ENCODE assay signal across 8 cellular contexts in the genomic region with DNA sequence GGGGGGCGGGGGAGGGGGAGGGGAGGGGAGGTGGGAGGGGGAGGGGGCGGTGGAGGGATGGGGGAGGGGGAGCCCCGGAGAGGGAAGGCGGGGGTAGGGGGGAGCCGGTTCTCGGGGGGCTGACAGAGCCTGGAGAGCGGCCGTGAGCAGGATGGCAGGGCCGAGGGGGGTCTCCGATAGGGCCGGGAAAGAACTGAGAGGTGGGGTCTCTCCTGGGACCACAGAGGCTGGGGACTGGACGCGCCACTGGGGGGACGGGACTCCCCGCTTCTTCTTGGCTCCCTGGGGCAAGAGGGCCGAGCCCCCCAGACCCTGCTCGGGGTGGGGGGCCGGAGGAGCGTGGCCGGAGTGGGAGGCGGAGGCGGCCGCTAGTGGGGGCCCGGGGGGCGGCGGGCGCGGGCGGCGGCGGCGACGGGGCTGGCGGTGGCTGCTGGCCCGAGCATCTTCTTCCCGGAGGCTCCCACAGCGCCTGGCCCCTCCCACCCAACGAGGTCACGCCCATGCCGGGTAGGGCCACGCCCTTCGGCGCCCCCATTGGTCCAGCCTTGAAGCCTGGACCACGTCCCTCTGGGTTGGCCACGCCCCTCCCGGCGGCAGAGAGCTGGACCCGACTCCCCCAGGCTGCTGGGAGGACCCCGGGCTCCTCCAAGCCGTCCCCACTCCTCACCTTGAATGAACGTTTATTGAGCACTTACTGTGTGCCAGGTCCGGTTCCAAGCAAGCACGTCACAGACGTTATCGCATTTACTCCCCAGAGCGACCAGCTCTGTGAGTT. TPM values are rescaled to one million over a fixed set of nuclear protein-coding genes. Genes with fewer than 3 reads are reported as not detected.
A peak's percentile ranks its signal among the peaks of the same experiment; 100 is the strongest.
DNase-seq lines count a peak whose midpoint lies in the region; ATAC-seq and TF ChIP-seq lines count a peak whose summit lies in the region.

A gene with protein sequence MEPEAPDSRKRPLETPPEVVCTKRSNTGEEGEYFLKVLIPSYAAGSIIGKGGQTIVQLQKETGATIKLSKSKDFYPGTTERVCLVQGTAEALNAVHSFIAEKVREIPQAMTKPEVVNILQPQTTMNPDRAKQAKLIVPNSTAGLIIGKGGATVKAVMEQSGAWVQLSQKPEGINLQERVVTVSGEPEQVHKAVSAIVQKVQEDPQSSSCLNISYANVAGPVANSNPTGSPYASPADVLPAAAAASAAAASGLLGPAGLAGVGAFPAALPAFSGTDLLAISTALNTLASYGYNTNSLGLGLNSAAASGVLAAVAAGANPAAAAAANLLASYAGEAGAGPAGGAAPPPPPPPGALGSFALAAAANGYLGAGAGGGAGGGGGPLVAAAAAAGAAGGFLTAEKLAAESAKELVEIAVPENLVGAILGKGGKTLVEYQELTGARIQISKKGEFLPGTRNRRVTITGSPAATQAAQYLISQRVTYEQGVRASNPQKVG (minus strand): TSS at position 302 of the 775 bp plus-strand sequence. CDS start 514 bp downstream, outside the sequence.

- WGBS in mesodermal cell (ENCODE audit: insufficient coverage in 2 of 2), 2 experiments = 6 to 10% methylated on average over 25 to 37 of the region's 56 CpGs

- no peak for ATAC-seq in GM21737 (IDR thresholded peaks at IDR 0.05; ENCODE audit: unreplicated experiment)

- H3K9me3 ChIP-seq in WERI-Rb-1 (ENCODE audit: severe bottlenecking) (no peaks in the 10 kb centered on the region), mesodermal cell (ENCODE audit: control insufficient read depth, low read length) (no peaks in the 10 kb centered on the region)

- peak within 1 kb of the TSS; percentile 57 for H3K4me3 ChIP-seq in WERI-Rb-1 (ENCODE audit: low read depth, low read length)
- no peak within 1 kb of the TSS for H3K4me3 ChIP-seq in epithelial cell of esophagus (ENCODE audit: low read length)
- peak within 1 kb of the TSS; percentile 40 for H3K4me3 ChIP-seq in mesodermal cell (ENCODE audit: extremely low read depth, insufficient read depth, low read length, poor library complexity, severe bottlenecking)

- no peaks in the 10 kb centered on the region for H3K4me1 ChIP-seq in mesodermal cell (ENCODE audit: control insufficient read depth, insufficient read depth, low read length, poor library complexity, severe bottlenecking)

- no peaks in the 10 kb centered on the region for H3K27me3 ChIP-seq in WERI-Rb-1 (ENCODE audit: insufficient read depth, low read depth, severe bottlenecking)

- no peak within 1 kb of the TSS for H3K27ac ChIP-seq in WERI-Rb-1
- no peak within 1 kb of the TSS for H3K27ac ChIP-seq in mesodermal cell (ENCODE audit: low read depth, low read length, severe bottlenecking)
- peak within 1 kb of the TSS; percentile 55 for H3K27ac ChIP-seq in substantia nigra (ENCODE audit: low read depth, low read length, poor library complexity, severe bottlenecking)

- TF ChIP-seq CTCF in WERI-Rb-1 (IDR thresholded peaks at IDR 0.05; ENCODE audit: low read depth, low read length) = no peak
- TF ChIP-seq CTCF in epithelial cell of esophagus (IDR thresholded peaks at IDR 0.05; ENCODE audit: insufficient read depth, low read depth, low read length, missing control alignments) = no peak

- H3K36me3 ChIP-seq in WERI-Rb-1 (peaks cover 4% of the 10 kb centered on the region), mesodermal cell (ENCODE audit: control insufficient read depth, insufficient read depth, low read length) (no peaks in the 10 kb centered on the region)

- peak; percentile 30 for DNase-seq in DMS79 (lab: John Stamatoyannopoulos, UW)
- DNase-seq in NCI-H1417 (lab: John Stamatoyannopoulos, UW) = peak; percentile 67 to 85 (median 71)
- DNase-seq in WERI-Rb-1 = peak; percentile 91
- peak; percentile 47 for DNase-seq in epithelial cell of esophagus (ENCODE audit: low read depth)
- DNase-seq in substantia nigra (lab: John Stamatoyannopoulos, UW) = peak in 48 of 49 donors; percentile 9 to 96 (median 68)
- no peak for DNase-seq in T1000 (lab: John Stamatoyannopoulos, UW)

RNA-seq across cellular contexts. Expression of the gene that starts here (rescaled TPM):
- 8.6 TPM for polyA plus RNA-seq in mesodermal cell (2013, experiment 1 of 2)
- 5.6 TPM for polyA plus RNA-seq in mesodermal cell (2013, experiment 2 of 2)
